ENCODE assay signal across 1 cellular context in the genomic region with DNA sequence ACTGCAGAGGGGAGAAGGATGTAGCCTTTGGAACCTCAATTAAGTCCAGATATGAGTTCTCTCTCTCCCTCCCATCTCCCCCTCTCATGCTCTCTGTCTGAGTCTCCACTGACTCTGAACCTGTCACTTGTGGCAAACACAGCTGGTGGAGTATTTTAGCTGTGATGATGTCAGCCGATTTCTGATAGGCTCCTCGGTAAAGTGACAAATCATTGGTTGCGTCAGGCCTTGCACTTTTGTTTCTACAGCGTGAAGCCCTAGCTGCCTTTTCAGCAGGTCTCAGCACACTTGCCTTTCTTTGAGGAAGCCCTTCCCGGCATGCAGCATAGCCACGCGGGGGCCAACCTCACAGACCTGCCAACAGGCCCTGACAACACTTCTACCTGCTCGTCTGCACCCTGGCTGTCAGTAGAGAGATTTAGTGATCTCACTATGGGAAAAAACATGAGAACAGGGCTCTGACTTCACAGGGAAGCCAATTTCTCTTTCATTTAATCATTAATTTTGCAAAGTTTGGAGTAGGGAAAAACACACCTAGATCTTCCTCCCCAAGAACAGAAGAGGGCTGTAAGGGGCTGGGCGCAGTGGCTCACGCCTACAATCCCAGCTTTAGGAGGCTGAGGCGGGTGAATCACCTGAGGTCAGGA.
TF ChIP-seq lines count a peak whose summit lies in the region.

No MANE protein-coding gene starts in this region.

TF ChIP-seq in K562, 482 proteins besides CTCF, POLR2A, EP300 and RAD21 (continued from another document):
- TF ChIP-seq, protein P1, sequence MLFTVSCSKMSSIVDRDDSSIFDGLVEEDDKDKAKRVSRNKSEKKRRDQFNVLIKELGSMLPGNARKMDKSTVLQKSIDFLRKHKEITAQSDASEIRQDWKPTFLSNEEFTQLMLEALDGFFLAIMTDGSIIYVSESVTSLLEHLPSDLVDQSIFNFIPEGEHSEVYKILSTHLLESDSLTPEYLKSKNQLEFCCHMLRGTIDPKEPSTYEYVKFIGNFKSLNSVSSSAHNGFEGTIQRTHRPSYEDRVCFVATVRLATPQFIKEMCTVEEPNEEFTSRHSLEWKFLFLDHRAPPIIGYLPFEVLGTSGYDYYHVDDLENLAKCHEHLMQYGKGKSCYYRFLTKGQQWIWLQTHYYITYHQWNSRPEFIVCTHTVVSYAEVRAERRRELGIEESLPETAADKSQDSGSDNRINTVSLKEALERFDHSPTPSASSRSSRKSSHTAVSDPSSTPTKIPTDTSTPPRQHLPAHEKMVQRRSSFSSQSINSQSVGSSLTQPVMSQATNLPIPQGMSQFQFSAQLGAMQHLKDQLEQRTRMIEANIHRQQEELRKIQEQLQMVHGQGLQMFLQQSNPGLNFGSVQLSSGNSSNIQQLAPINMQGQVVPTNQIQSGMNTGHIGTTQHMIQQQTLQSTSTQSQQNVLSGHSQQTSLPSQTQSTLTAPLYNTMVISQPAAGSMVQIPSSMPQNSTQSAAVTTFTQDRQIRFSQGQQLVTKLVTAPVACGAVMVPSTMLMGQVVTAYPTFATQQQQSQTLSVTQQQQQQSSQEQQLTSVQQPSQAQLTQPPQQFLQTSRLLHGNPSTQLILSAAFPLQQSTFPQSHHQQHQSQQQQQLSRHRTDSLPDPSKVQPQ (CRISPR knock-in tag; IDR thresholded peaks at IDR 0.05; ENCODE audit: borderline replicate concordance), result no peak
- TF ChIP-seq ATF1 (CRISPR knock-in tag; IDR thresholded peaks at IDR 0.05) (no peak), ATF1 (tag; IDR thresholded peaks at IDR 0.05) (peak; percentile 93), ILF3 (IDR thresholded peaks at IDR 0.05; ENCODE audit: borderline replicate concordance) (no peak), ZNF431 (CRISPR knock-in tag; IDR thresholded peaks at IDR 0.05) (no peak), PHB2 (IDR thresholded peaks at IDR 0.05; ENCODE audit: low read depth) (no peak), ILK (tag; IDR thresholded peaks at IDR 0.05; ENCODE audit: borderline replicate concordance, low read depth) (no peak), HOXB6 (CRISPR knock-in tag; IDR thresholded peaks at IDR 0.05; ENCODE audit: borderline replicate concordance) (peak; percentile 56; the same call in 1 of the 2 replicates), ZNF589 (CRISPR knock-in tag; IDR thresholded peaks at IDR 0.05; ENCODE audit: low read depth) (peak; percentile 90), FOXJ2 (tag; IDR thresholded peaks at IDR 0.05) (no peak), CSDE1 (IDR thresholded peaks at IDR 0.05) (no peak), ZNF766 (CRISPR knock-in tag; conservative IDR thresholded peaks at IDR 0.05) (no peak; the same call in none of the 2 replicates), NFATC3 (IDR thresholded peaks at IDR 0.05) (0 out of 2 replicates have a peak, but pooled peaks have one; percentile 6)
- TF ChIP-seq, protein P2, sequence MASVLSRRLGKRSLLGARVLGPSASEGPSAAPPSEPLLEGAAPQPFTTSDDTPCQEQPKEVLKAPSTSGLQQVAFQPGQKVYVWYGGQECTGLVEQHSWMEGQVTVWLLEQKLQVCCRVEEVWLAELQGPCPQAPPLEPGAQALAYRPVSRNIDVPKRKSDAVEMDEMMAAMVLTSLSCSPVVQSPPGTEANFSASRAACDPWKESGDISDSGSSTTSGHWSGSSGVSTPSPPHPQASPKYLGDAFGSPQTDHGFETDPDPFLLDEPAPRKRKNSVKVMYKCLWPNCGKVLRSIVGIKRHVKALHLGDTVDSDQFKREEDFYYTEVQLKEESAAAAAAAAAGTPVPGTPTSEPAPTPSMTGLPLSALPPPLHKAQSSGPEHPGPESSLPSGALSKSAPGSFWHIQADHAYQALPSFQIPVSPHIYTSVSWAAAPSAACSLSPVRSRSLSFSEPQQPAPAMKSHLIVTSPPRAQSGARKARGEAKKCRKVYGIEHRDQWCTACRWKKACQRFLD (CRISPR knock-in tag; IDR thresholded peaks at IDR 0.05), result peak; percentile 89
- TF ChIP-seq, protein P3, sequence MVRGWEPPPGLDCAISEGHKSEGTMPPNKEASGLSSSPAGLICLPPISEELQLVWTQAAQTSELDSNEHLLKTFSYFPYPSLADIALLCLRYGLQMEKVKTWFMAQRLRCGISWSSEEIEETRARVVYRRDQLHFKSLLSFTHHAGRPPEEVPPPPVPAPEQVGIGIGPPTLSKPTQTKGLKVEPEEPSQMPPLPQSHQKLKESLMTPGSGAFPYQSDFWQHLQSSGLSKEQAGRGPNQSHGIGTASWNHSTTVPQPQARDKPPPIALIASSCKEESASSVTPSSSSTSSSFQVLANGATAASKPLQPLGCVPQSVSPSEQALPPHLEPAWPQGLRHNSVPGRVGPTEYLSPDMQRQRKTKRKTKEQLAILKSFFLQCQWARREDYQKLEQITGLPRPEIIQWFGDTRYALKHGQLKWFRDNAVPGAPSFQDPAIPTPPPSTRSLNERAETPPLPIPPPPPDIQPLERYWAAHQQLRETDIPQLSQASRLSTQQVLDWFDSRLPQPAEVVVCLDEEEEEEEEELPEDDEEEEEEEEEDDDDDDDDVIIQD (CRISPR knock-in tag; IDR thresholded peaks at IDR 0.05), result no peak
- TF ChIP-seq, protein P4, sequence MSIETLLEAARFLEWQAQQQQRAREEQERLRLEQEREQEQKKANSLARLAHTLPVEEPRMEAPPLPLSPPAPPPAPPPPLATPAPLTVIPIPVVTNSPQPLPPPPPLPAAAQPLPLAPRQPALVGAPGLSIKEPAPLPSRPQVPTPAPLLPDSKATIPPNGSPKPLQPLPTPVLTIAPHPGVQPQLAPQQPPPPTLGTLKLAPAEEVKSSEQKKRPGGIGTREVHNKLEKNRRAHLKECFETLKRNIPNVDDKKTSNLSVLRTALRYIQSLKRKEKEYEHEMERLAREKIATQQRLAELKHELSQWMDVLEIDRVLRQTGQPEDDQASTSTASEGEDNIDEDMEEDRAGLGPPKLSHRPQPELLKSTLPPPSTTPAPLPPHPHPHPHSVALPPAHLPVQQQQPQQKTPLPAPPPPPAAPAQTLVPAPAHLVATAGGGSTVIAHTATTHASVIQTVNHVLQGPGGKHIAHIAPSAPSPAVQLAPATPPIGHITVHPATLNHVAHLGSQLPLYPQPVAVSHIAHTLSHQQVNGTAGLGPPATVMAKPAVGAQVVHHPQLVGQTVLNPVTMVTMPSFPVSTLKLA (conservative IDR thresholded peaks at IDR 0.05), result peak; percentile 55 to 85
- TF ChIP-seq, protein P5, sequence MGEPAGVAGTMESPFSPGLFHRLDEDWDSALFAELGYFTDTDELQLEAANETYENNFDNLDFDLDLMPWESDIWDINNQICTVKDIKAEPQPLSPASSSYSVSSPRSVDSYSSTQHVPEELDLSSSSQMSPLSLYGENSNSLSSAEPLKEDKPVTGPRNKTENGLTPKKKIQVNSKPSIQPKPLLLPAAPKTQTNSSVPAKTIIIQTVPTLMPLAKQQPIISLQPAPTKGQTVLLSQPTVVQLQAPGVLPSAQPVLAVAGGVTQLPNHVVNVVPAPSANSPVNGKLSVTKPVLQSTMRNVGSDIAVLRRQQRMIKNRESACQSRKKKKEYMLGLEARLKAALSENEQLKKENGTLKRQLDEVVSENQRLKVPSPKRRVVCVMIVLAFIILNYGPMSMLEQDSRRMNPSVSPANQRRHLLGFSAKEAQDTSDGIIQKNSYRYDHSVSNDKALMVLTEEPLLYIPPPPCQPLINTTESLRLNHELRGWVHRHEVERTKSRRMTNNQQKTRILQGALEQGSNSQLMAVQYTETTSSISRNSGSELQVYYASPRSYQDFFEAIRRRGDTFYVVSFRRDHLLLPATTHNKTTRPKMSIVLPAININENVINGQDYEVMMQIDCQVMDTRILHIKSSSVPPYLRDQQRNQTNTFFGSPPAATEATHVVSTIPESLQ (CRISPR knock-in tag; IDR thresholded peaks at IDR 0.05), result 0 out of 2 replicates have a peak, but pooled peaks have one; percentile 32
- TF ChIP-seq, protein P6, sequence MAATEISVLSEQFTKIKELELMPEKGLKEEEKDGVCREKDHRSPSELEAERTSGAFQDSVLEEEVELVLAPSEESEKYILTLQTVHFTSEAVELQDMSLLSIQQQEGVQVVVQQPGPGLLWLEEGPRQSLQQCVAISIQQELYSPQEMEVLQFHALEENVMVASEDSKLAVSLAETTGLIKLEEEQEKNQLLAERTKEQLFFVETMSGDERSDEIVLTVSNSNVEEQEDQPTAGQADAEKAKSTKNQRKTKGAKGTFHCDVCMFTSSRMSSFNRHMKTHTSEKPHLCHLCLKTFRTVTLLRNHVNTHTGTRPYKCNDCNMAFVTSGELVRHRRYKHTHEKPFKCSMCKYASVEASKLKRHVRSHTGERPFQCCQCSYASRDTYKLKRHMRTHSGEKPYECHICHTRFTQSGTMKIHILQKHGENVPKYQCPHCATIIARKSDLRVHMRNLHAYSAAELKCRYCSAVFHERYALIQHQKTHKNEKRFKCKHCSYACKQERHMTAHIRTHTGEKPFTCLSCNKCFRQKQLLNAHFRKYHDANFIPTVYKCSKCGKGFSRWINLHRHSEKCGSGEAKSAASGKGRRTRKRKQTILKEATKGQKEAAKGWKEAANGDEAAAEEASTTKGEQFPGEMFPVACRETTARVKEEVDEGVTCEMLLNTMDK (IDR thresholded peaks at IDR 0.05; ENCODE audit: borderline replicate concordance, insufficient read depth, low read depth, low read length, poor library complexity, severe bottlenecking), result peak; percentile 34
